1 cellular context compared by ENCODE assay signal in genomic region chr2:110687775-110688484, GRCh38.
A peak's percentile ranks its signal among the peaks of the same experiment; 100 is the strongest.
TF ChIP-seq lines count a peak whose summit lies in the region.

No MANE protein-coding gene starts in this region.

TF ChIP-seq in H1, 55 proteins besides CTCF, POLR2A, EP300 and RAD21:
- TF ChIP-seq TCF12 (IDR thresholded peaks at IDR 0.05; ENCODE audit: low read depth, low read length) (peak; percentile 90), NANOG (IDR thresholded peaks at IDR 0.05; ENCODE audit: insufficient read depth, low read depth, low read length, poor library complexity, severe bottlenecking) (peak; percentile 46), CHD2 (IDR thresholded peaks at IDR 0.05; ENCODE audit: low read length) (0 out of 2 replicates have a peak, but pooled peaks have one; percentile 61), SP1 (IDR thresholded peaks at IDR 0.05; ENCODE audit: low read depth, low read length) (peak; percentile 86), ASH2L (IDR thresholded peaks at IDR 0.05; ENCODE audit: low read length) (peak; percentile 18), POU5F1 (IDR thresholded peaks at IDR 0.05; ENCODE audit: low read depth, low read length) (0 out of 2 replicates have a peak, but pooled peaks have one; percentile 41), CEBPB (IDR thresholded peaks at IDR 0.05; ENCODE audit: low read depth, low read length) (0 out of 2 replicates have a peak, but pooled peaks have one; percentile 55), RBBP5 (IDR thresholded peaks at IDR 0.05; ENCODE audit: borderline replicate concordance, low read depth, low read length) (0 out of 2 replicates have a peak, but pooled peaks have one; percentile 7)
- TF ChIP-seq, protein P1, sequence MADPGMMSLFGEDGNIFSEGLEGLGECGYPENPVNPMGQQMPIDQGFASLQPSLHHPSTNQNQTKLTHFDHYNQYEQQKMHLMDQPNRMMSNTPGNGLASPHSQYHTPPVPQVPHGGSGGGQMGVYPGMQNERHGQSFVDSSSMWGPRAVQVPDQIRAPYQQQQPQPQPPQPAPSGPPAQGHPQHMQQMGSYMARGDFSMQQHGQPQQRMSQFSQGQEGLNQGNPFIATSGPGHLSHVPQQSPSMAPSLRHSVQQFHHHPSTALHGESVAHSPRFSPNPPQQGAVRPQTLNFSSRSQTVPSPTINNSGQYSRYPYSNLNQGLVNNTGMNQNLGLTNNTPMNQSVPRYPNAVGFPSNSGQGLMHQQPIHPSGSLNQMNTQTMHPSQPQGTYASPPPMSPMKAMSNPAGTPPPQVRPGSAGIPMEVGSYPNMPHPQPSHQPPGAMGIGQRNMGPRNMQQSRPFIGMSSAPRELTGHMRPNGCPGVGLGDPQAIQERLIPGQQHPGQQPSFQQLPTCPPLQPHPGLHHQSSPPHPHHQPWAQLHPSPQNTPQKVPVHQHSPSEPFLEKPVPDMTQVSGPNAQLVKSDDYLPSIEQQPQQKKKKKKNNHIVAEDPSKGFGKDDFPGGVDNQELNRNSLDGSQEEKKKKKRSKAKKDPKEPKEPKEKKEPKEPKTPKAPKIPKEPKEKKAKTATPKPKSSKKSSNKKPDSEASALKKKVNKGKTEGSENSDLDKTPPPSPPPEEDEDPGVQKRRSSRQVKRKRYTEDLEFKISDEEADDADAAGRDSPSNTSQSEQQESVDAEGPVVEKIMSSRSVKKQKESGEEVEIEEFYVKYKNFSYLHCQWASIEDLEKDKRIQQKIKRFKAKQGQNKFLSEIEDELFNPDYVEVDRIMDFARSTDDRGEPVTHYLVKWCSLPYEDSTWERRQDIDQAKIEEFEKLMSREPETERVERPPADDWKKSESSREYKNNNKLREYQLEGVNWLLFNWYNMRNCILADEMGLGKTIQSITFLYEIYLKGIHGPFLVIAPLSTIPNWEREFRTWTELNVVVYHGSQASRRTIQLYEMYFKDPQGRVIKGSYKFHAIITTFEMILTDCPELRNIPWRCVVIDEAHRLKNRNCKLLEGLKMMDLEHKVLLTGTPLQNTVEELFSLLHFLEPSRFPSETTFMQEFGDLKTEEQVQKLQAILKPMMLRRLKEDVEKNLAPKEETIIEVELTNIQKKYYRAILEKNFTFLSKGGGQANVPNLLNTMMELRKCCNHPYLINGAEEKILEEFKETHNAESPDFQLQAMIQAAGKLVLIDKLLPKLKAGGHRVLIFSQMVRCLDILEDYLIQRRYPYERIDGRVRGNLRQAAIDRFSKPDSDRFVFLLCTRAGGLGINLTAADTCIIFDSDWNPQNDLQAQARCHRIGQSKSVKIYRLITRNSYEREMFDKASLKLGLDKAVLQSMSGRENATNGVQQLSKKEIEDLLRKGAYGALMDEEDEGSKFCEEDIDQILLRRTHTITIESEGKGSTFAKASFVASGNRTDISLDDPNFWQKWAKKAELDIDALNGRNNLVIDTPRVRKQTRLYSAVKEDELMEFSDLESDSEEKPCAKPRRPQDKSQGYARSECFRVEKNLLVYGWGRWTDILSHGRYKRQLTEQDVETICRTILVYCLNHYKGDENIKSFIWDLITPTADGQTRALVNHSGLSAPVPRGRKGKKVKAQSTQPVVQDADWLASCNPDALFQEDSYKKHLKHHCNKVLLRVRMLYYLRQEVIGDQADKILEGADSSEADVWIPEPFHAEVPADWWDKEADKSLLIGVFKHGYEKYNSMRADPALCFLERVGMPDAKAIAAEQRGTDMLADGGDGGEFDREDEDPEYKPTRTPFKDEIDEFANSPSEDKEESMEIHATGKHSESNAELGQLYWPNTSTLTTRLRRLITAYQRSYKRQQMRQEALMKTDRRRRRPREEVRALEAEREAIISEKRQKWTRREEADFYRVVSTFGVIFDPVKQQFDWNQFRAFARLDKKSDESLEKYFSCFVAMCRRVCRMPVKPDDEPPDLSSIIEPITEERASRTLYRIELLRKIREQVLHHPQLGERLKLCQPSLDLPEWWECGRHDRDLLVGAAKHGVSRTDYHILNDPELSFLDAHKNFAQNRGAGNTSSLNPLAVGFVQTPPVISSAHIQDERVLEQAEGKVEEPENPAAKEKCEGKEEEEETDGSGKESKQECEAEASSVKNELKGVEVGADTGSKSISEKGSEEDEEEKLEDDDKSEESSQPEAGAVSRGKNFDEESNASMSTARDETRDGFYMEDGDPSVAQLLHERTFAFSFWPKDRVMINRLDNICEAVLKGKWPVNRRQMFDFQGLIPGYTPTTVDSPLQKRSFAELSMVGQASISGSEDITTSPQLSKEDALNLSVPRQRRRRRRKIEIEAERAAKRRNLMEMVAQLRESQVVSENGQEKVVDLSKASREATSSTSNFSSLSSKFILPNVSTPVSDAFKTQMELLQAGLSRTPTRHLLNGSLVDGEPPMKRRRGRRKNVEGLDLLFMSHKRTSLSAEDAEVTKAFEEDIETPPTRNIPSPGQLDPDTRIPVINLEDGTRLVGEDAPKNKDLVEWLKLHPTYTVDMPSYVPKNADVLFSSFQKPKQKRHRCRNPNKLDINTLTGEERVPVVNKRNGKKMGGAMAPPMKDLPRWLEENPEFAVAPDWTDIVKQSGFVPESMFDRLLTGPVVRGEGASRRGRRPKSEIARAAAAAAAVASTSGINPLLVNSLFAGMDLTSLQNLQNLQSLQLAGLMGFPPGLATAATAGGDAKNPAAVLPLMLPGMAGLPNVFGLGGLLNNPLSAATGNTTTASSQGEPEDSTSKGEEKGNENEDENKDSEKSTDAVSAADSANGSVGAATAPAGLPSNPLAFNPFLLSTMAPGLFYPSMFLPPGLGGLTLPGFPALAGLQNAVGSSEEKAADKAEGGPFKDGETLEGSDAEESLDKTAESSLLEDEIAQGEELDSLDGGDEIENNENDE (IDR thresholded peaks at IDR 0.05; ENCODE audit: insufficient replicate concordance, low read length) = peak; percentile 76
- TF ChIP-seq, protein P2, sequence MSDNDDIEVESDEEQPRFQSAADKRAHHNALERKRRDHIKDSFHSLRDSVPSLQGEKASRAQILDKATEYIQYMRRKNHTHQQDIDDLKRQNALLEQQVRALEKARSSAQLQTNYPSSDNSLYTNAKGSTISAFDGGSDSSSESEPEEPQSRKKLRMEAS (IDR thresholded peaks at IDR 0.05) = peak; percentile 54
